21 cellular contexts compared by ENCODE assay signal in genomic region chr1:168613038-168613451, GRCh38. TPM values are rescaled to one million over a fixed set of nuclear protein-coding genes. Genes with fewer than 3 reads are reported as not detected.
DNase-seq lines count a peak whose midpoint lies in the region; TF ChIP-seq lines count a peak whose summit lies in the region.
"Had no signal": no experiment of that assay in that cellular context is flagged by ENCODE, and none has a peak within 500 bp of the region (broad histone marks: within the 10 kb centered on the region; RNA-seq: fewer than 3 reads in every experiment).

No MANE protein-coding gene starts in this region.

- no peaks in the 10 kb centered on the region for H3K9me3 Mint-ChIP-seq in nephron progenitor cell
- H3K9me3 Mint-ChIP-seq in activated T-helper 2 cell treated with anti-CD3 and anti-CD28 coated beads, Interferon-gamma antibody, Interleukin-2, Interleukin-4, amounts not matched to agents 10 μg/mL and 5 μg/mL and 100 μg/mL, durations not matched to agents 14 hours and 24 hours and 36 hours: no peaks in the 10 kb centered on the region
- H3K9me3 Mint-ChIP-seq: HFFc6 had no signal

- H3K4me3 Mint-ChIP-seq in nephron progenitor cell: peak overlapping the region; percentile 65
- H3K4me3 Mint-ChIP-seq in activated T-helper 2 cell treated with anti-CD3 and anti-CD28 coated beads, Interferon-gamma antibody, Interleukin-2, Interleukin-4, amounts not matched to agents 10 μg/mL and 5 μg/mL and 100 μg/mL, durations not matched to agents 14 hours and 24 hours and 36 hours (ENCODE audit: low read depth): no peak overlapping the region
- H3K4me3 Mint-ChIP-seq: activated CD8-positive, alpha-beta memory T cell treated with anti-CD3 and anti-CD28 coated beads, Interleukin-2, amount 10 ng/mL, durations not matched to agents 7 days and 5 days; HFFc6 had no signal

- TF ChIP-seq CTCF in cardiac muscle cell (IDR thresholded peaks at IDR 0.05; ENCODE audit: low read depth, low read length): no peak
- no peak for TF ChIP-seq CTCF in dorsolateral prefrontal cortex (IDR thresholded peaks at IDR 0.05 in 54 of 56, conservative IDR thresholded peaks at IDR 0.05 in 2 of 56; ENCODE audit: low read depth in 1 of 56, partially characterized antibody in 56 of 56)
- TF ChIP-seq CTCF in nephron progenitor cell (IDR thresholded peaks at IDR 0.05): no peak
- TF ChIP-seq CTCF in uterus (IDR thresholded peaks at IDR 0.05): no peak

- peaks cover 9% of the 10 kb centered on the region for H3K27me3 Mint-ChIP-seq in nephron progenitor cell (ENCODE audit: low read depth, poor library complexity)
- H3K27me3 Mint-ChIP-seq in activated T-helper 2 cell treated with anti-CD3 and anti-CD28 coated beads, Interferon-gamma antibody, Interleukin-2, Interleukin-4, amounts not matched to agents 10 μg/mL and 5 μg/mL and 100 μg/mL, durations not matched to agents 14 hours and 24 hours and 36 hours (ENCODE audit: low read depth): peaks cover 20% of the 10 kb centered on the region

- no peaks in the 10 kb centered on the region for H3K27me3 ChIP-seq in cardiac muscle cell
- no peaks in the 10 kb centered on the region for H3K27me3 ChIP-seq in dorsolateral prefrontal cortex
- no peaks in the 10 kb centered on the region for H3K27me3 ChIP-seq in uterus
- H3K27me3 ChIP-seq: SJSA1 had no signal

- H3K27ac ChIP-seq in cardiac muscle cell: peak overlapping the region; percentile 93
- H3K27ac ChIP-seq in dorsolateral prefrontal cortex: peak overlapping the region in 38 of 59 donors; percentile 8 to 72 (median 50)
- peak overlapping the region; percentile 69 to 76 for H3K27ac ChIP-seq in uterus
- H3K27ac ChIP-seq: SJSA1 had no signal

- DNase-seq in cardiac muscle cell (ENCODE audit: low read depth in 1 of 2, low spot score in 1 of 2) (no peak), cardiac septum (ENCODE audit: low spot score) (no peak), dorsolateral prefrontal cortex (no peak), nephron progenitor cell (no peak), uterus (peak; percentile 17 to 20), COR-L47 (lab: John Stamatoyannopoulos, UW) (no peak)
- DNase-seq in activated T-helper 2 cell treated with anti-CD3 and anti-CD28 coated beads, Interferon-gamma antibody, Interleukin-2, Interleukin-4, amounts not matched to agents 10 μg/mL and 5 μg/mL and 100 μg/mL, durations not matched to agents 14 hours and 24 hours and 36 hours (ENCODE audit: low spot score): no peak
- DNase-seq in stimulated activated naive CD4-positive, alpha-beta T cell (lab: John Stamatoyannopoulos, UW): no peak
- DNase-seq: activated CD4-positive, CD25-positive, alpha-beta regulatory T cell treated with anti-CD3 and anti-CD28 coated beads, Interleukin-2, amount 50 U/mL, for 72 hours; activated CD8-positive, alpha-beta memory T cell treated with anti-CD3 and anti-CD28 coated beads, Interleukin-2, amount 10 ng/mL, durations not matched to agents 7 days and 5 days; activated gamma-delta T cell; Caco-2; erythroblast; HFFc6; NCI-H1105 treated with DMSO at 0.1 percent for 48 hours; occipital lobe; stimulated activated CD4-positive, alpha-beta T cell treated with anti-CD3 and anti-CD28 coated beads, Interleukin-2, amount 100 ng/mL, for 48 hours had no signal

- H3K9me3 ChIP-seq in cardiac muscle cell (ENCODE audit: low read depth): no peaks in the 10 kb centered on the region
- no peaks in the 10 kb centered on the region for H3K9me3 ChIP-seq in uterus
- H3K9me3 ChIP-seq: Caco-2, SJSA1 had no signal

- H3K36me3 ChIP-seq in cardiac muscle cell (no peaks in the 10 kb centered on the region), uterus (no peaks in the 10 kb centered on the region)
- H3K36me3 ChIP-seq: SJSA1 had no signal

- H3K4me1 ChIP-seq in cardiac muscle cell (ENCODE audit: low read depth) (peaks cover 47% of the 10 kb centered on the region), uterus (peaks cover 9 to 27% of the 10 kb centered on the region in 2 donors)
- H3K4me1 ChIP-seq: Caco-2, SJSA1 had no signal

- no peaks in the 10 kb centered on the region for H3K36me3 Mint-ChIP-seq in nephron progenitor cell (ENCODE audit: low read depth)
- no peaks in the 10 kb centered on the region for H3K36me3 Mint-ChIP-seq in activated T-helper 2 cell treated with anti-CD3 and anti-CD28 coated beads, Interferon-gamma antibody, Interleukin-2, Interleukin-4, amounts not matched to agents 10 μg/mL and 5 μg/mL and 100 μg/mL, durations not matched to agents 14 hours and 24 hours and 36 hours (ENCODE audit: low read depth)
- H3K36me3 Mint-ChIP-seq: activated CD8-positive, alpha-beta memory T cell treated with anti-CD3 and anti-CD28 coated beads, Interleukin-2, amount 10 ng/mL, durations not matched to agents 7 days and 5 days had no signal

- intact Hi-C loops in cardiac septum (cut with DNase I): loop anchor here (5.0 kb wide), 1 partner anchor 99 kb away; no protein-coding TSS in a partner anchor
- intact Hi-C loops in dorsolateral prefrontal cortex (cut with DNase I): no loop called here
- intact Hi-C loops in uterus (cut with DNase I; ENCODE audit: low total_unique reads): no loop called here
- intact Hi-C loops in activated T-helper 2 cell treated with anti-CD3 and anti-CD28 coated beads, Interferon-gamma antibody, Interleukin-2, Interleukin-4, amounts not matched to agents 10 μg/mL and 5 μg/mL and 100 μg/mL, durations not matched to agents 14 hours and 24 hours and 36 hours (cut with micrococcal nuclease): no loop called here

- peaks cover 80% of the 10 kb centered on the region for H3K4me1 Mint-ChIP-seq in nephron progenitor cell
- no peaks in the 10 kb centered on the region for H3K4me1 Mint-ChIP-seq in activated T-helper 2 cell treated with anti-CD3 and anti-CD28 coated beads, Interferon-gamma antibody, Interleukin-2, Interleukin-4, amounts not matched to agents 10 μg/mL and 5 μg/mL and 100 μg/mL, durations not matched to agents 14 hours and 24 hours and 36 hours (ENCODE audit: low read depth)
- H3K4me1 Mint-ChIP-seq: activated CD8-positive, alpha-beta memory T cell treated with anti-CD3 and anti-CD28 coated beads, Interleukin-2, amount 10 ng/mL, durations not matched to agents 7 days and 5 days had no signal

- no peak for TF ChIP-seq POLR2A in uterus (IDR thresholded peaks at IDR 0.05)

- no peak overlapping the region for H3K4me3 ChIP-seq in cardiac muscle cell
- peak overlapping the region in 9 of 59 donors; percentile 7 to 48 (median 40) for H3K4me3 ChIP-seq in dorsolateral prefrontal cortex
- H3K4me3 ChIP-seq in uterus: no peak overlapping the region
- H3K4me3 ChIP-seq: SJSA1 had no signal

- H3K27ac Mint-ChIP-seq in nephron progenitor cell: peak overlapping the region; percentile 85
- H3K27ac Mint-ChIP-seq in activated T-helper 2 cell treated with anti-CD3 and anti-CD28 coated beads, Interferon-gamma antibody, Interleukin-2, Interleukin-4, amounts not matched to agents 10 μg/mL and 5 μg/mL and 100 μg/mL, durations not matched to agents 14 hours and 24 hours and 36 hours: no peak overlapping the region
- H3K27ac Mint-ChIP-seq: activated CD8-positive, alpha-beta memory T cell treated with anti-CD3 and anti-CD28 coated beads, Interleukin-2, amount 10 ng/mL, durations not matched to agents 7 days and 5 days; HFFc6 had no signal

RNA-seq across cellular contexts. Expression of gene XCL1, which starts 36.6 kb away (rescaled TPM):
- 0.53 and 0.54 TPM in 2 replicates for total RNA-seq in cardiac muscle cell
- polyA plus RNA-seq in cardiac muscle cell: 1.6 and 2.0 TPM in 2 replicates
- total RNA-seq in cardiac septum: 0.16 TPM
- total RNA-seq in dorsolateral prefrontal cortex: under 1 TPM in 7 of 120 experiments, not detected in 113; 0.34 to 0.78 (median 0.36) TPM
- under 1 TPM in 2 of 4 donors, not detected in 2; 0.55 to 0.58 TPM for total RNA-seq in uterus
- total RNA-seq in activated T-helper 2 cell treated with anti-CD3 and anti-CD28 coated beads, Interferon-gamma antibody, Interleukin-2, Interleukin-4, amounts not matched to agents 10 μg/mL and 5 μg/mL and 100 μg/mL, durations not matched to agents 14 hours and 24 hours and 36 hours: 75.2 and 76.2 TPM in 2 replicates
- total RNA-seq: dermis microvascular lymphatic vessel endothelial cell, HFFc6, HT1080, LHCN-M2, occipital lobe, SJSA1 had no signal

Comparison
In these comparisons a context has a peak if more than half of its experiments do, and no peak if none do; other contexts are left out.
1. DNase-seq: peak in uterus (2 of 2); none in cardiac muscle cell (0 of 2), cardiac septum (single experiment), dorsolateral prefrontal cortex (0 of 10), nephron progenitor cell (single experiment), COR-L47 (single experiment), activated T-helper 2 cell treated with anti-CD3 and anti-CD28 coated beads, Interferon-gamma antibody, Interleukin-2, Interleukin-4, amounts not matched to agents 10 μg/mL and 5 μg/mL and 100 μg/mL, durations not matched to agents 14 hours and 24 hours and 36 hours (single experiment) and stimulated activated naive CD4-positive, alpha-beta T cell (0 of 6).
2. RNA of gene XCL1, which starts 36.6 kb away (total RNA-seq): 75.2 to 76.2 TPM in activated T-helper 2 cell treated with anti-CD3 and anti-CD28 coated beads, Interferon-gamma antibody, Interleukin-2, Interleukin-4, amounts not matched to agents 10 μg/mL and 5 μg/mL and 100 μg/mL, durations not matched to agents 14 hours and 24 hours and 36 hours; 0.55 to 0.58 TPM in uterus, 0.53 to 0.54 TPM in cardiac muscle cell, 0.16 TPM in cardiac septum (single experiment) and 0.34 to 0.78 TPM in dorsolateral prefrontal cortex; every median in the first group is over 10 times any median in the second.
3. Peak in every context shown above with its lines, with median percentiles within 50 percentile points of each other: H3K27ac ChIP-seq.